ENCODE assay signal across 15 cellular contexts in genomic region chr3:66931286-66931685, GRCh38.
A peak's percentile ranks its signal among the peaks of the same experiment; 100 is the strongest.
DNase-seq lines count a peak whose midpoint lies in the region; TF ChIP-seq lines count a peak whose summit lies in the region.
"Had no signal": no experiment of that assay in that cellular context is flagged by ENCODE, and none has a peak within 500 bp of the region (broad histone marks: within the 10 kb centered on the region; RNA-seq: fewer than 3 reads in every experiment).

No MANE protein-coding gene starts in this region.

- H3K36me3 Mint-ChIP-seq in endodermal cell (ENCODE audit: low read depth) (no peaks in the 10 kb centered on the region), neural crest cell (ENCODE audit: low read depth) (no peaks in the 10 kb centered on the region), type B pancreatic cell (no peaks in the 10 kb centered on the region)
- H3K36me3 Mint-ChIP-seq: CD8-positive, alpha-beta memory T cell had no signal

- H2AFZ ChIP-seq in Karpas-422 (ENCODE audit: low read length): no peak overlapping the region

- H3K9ac ChIP-seq in Karpas-422 (ENCODE audit: low read length) (peak overlapping the region; percentile 31), endodermal cell (ENCODE audit: extremely low read depth, low read length, poor library complexity, severe bottlenecking) (no peak overlapping the region)

- H3K4me1 Mint-ChIP-seq in endodermal cell: peaks cover 38% of the 10 kb centered on the region
- peaks cover 84% of the 10 kb centered on the region for H3K4me1 Mint-ChIP-seq in neural crest cell
- peaks cover 23% of the 10 kb centered on the region for H3K4me1 Mint-ChIP-seq in type B pancreatic cell (ENCODE audit: unreplicated experiment)
- H3K4me1 Mint-ChIP-seq: CD8-positive, alpha-beta memory T cell had no signal

- H3K79me2 ChIP-seq in Karpas-422 (ENCODE audit: low read length): no peaks in the 10 kb centered on the region

- intact Hi-C loops in uterus (cut with DNase I; ENCODE audit: low total_unique reads): no loop called here

- TF ChIP-seq CTCF in endodermal cell (conservative IDR thresholded peaks at IDR 0.05) (no peak), neural crest cell (conservative IDR thresholded peaks at IDR 0.05) (no peak), type B pancreatic cell (conservative IDR thresholded peaks at IDR 0.05) (no peak), uterus (IDR thresholded peaks at IDR 0.05) (no peak)

- H3K27me3 Mint-ChIP-seq in endodermal cell (ENCODE audit: insufficient read depth) (no peaks in the 10 kb centered on the region), neural crest cell (ENCODE audit: low read depth) (no peaks in the 10 kb centered on the region), type B pancreatic cell (peaks cover 9% of the 10 kb centered on the region)

- WGBS in endodermal cell (ENCODE audit: insufficient coverage in 1 of 2, insufficient read length in 1 of 2), 2 experiments: 33 to 49% methylated on average over 4 to 5 of the region's 5 CpGs

- no peak for TF ChIP-seq POLR2A in uterus (IDR thresholded peaks at IDR 0.05)

- no peaks in the 10 kb centered on the region for H4K20me1 ChIP-seq in Karpas-422 (ENCODE audit: insufficient read depth, low read depth, low read length)

- H3K9me2 ChIP-seq in Karpas-422 (replicated peaks; ENCODE audit: insufficient read depth, low read length): no peaks in the 10 kb centered on the region

- H3K36me3 ChIP-seq in Karpas-422 (ENCODE audit: insufficient read depth, low read length) (no peaks in the 10 kb centered on the region), endodermal cell (ENCODE audit: control insufficient read depth, insufficient read depth, low read length) (no peaks in the 10 kb centered on the region), uterus (no peaks in the 10 kb centered on the region)
- H3K36me3 ChIP-seq: Peyer's patch, SJSA1 had no signal

- H3K27ac ChIP-seq in Karpas-422 (ENCODE audit: low read length) (peak overlapping the region; percentile 96), endodermal cell (ENCODE audit: low read depth, low read length) (peak overlapping the region; percentile 7), uterus (no peak overlapping the region)
- H3K27ac ChIP-seq: C4-2B, SJSA1 had no signal

- no peaks in the 10 kb centered on the region for H3K9me3 Mint-ChIP-seq in endodermal cell
- H3K9me3 Mint-ChIP-seq in neural crest cell: peaks cover 3% of the 10 kb centered on the region
- H3K9me3 Mint-ChIP-seq in type B pancreatic cell: no peaks in the 10 kb centered on the region
- H3K9me3 Mint-ChIP-seq: CD8-positive, alpha-beta memory T cell had no signal

- H3K4me1 ChIP-seq in Karpas-422 (ENCODE audit: low read length) (peaks cover 99% of the 10 kb centered on the region), endodermal cell (ENCODE audit: control insufficient read depth, insufficient read depth, low read length) (peaks cover 12% of the 10 kb centered on the region), uterus (no peaks in the 10 kb centered on the region)
- H3K4me1 ChIP-seq: SJSA1 had no signal

- H3K9me3 ChIP-seq in Karpas-422 (ENCODE audit: low read length): no peaks in the 10 kb centered on the region
- H3K9me3 ChIP-seq in endodermal cell (ENCODE audit: control insufficient read depth, low read length): no peaks in the 10 kb centered on the region
- H3K9me3 ChIP-seq in uterus: no peaks in the 10 kb centered on the region
- H3K9me3 ChIP-seq: Peyer's patch, SJSA1 had no signal

- peak overlapping the region; percentile 42 for H3K4me2 ChIP-seq in Karpas-422 (ENCODE audit: low read depth, low read length, poor library complexity, severe bottlenecking)

- H3K27me3 ChIP-seq in Karpas-422 (ENCODE audit: low read length) (no peaks in the 10 kb centered on the region), endodermal cell (ENCODE audit: control insufficient read depth, insufficient read depth, low read length, poor library complexity, severe bottlenecking) (peaks cover 4% of the 10 kb centered on the region), uterus (no peaks in the 10 kb centered on the region)
- H3K27me3 ChIP-seq: Peyer's patch had no signal

- peak overlapping the region; percentile 1; the same call in 1 of the 2 replicates for H3K4me3 ChIP-seq in Karpas-422 (ENCODE audit: low read length)
- H3K4me3 ChIP-seq in endodermal cell (ENCODE audit: low read length): peak overlapping the region; percentile 1
- no peak overlapping the region for H3K4me3 ChIP-seq in uterus
- H3K4me3 ChIP-seq: SJSA1 had no signal

- DNase-seq in Karpas-422: peak; percentile 74
- no peak for DNase-seq in endodermal cell
- DNase-seq in neural crest cell (ENCODE audit: low read depth, low spot score): no peak
- no peak for DNase-seq in type B pancreatic cell (ENCODE audit: extremely low spot score, unreplicated experiment)
- no peak for DNase-seq in uterus
- DNase-seq in NCI-H69 (lab: John Stamatoyannopoulos, UW): no peak
- no peak for DNase-seq in NCI-H2081 (lab: John Stamatoyannopoulos, UW)
- DNase-seq: CD8-positive, alpha-beta memory T cell; NCI-H1092; NCI-H1436; NCI-H187 treated with DMSO at 0.1 percent for 48 hours; NCI-H82; Peyer's patch had no signal

- H3K4me3 Mint-ChIP-seq in endodermal cell: no peak overlapping the region
- H3K4me3 Mint-ChIP-seq in neural crest cell: peak overlapping the region; percentile 68
- peak overlapping the region; percentile 12 for H3K4me3 Mint-ChIP-seq in type B pancreatic cell
- H3K4me3 Mint-ChIP-seq: CD8-positive, alpha-beta memory T cell had no signal

- H3K27ac Mint-ChIP-seq in endodermal cell (no peak overlapping the region), neural crest cell (ENCODE audit: unreplicated experiment) (peak overlapping the region; percentile 96), type B pancreatic cell (peak overlapping the region; percentile 51)
- H3K27ac Mint-ChIP-seq: CD8-positive, alpha-beta memory T cell had no signal

Comparison
In these comparisons a context has a peak if more than half of its experiments do, and no peak if none do; other contexts are left out.
1. H3K27ac ChIP-seq: peak in Karpas-422 (single experiment) and endodermal cell (single experiment); none in uterus (0 of 2).
2. H3K4me3 ChIP-seq: peak in Karpas-422 (single experiment) and endodermal cell (single experiment); none in uterus (0 of 2).